ENCODE assay signal across 8 cellular contexts in the genomic region with DNA sequence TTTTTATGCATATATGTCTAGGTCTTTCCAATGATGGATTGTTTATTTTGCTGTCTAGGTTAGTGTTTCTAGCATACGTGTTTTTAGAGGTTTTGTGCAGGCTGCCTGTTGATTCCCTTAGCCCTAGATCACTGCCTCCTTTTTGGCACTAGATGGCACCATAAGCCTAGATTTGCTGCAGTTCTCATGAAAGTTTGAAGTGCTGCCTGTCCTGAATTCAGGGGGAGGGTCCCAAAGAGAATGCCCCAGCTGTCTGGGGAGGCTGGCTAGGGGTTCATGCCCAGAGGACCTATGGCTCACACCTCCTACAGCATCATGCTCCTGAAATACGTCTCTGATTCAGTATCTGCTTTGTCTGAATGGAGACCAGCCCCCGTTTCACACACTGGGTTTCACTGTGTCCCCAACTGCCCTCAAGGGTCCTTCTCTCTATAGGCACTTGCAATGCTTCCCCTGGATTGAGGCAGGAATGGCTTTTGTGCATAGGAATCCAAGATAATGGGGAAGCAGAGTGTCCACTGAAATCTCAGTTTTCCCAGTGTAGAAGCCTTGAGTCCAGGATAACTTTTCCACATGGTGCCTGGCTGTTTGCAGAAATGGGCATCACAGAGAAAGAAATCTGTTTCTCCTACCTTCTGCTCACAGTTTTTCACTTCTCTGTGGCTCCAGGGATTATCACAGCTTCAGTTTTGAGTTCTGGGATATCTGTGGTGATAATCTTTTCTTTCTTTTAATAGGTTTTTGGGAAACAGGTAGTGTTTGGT.
DNase-seq lines count a peak whose midpoint lies in the region; ATAC-seq and TF ChIP-seq lines count a peak whose summit lies in the region.

No MANE protein-coding gene starts in this region.

- peak; percentile 70 for DNase-seq in NCI-H510A treated with DMSO at 0.1 percent for 48 hours (lab: John Stamatoyannopoulos, UW)
- DNase-seq in NCI-H510A (lab: John Stamatoyannopoulos, UW) = no peak
- DNase-seq in NCI-H1417 (lab: John Stamatoyannopoulos, UW) = peak; percentile 61 to 89 (median 71)
- DNase-seq in T-helper 1 cell = peak; percentile 10 to 65 (median 33)
- DNase-seq in astrocyte of the spinal cord (ENCODE audit: low read depth, low spot score) = peak; percentile 65
- peak; percentile 56 for DNase-seq in iPS DF 4.7 (ENCODE audit: extremely low read depth, low spot score)
- DNase-seq in stimulated activated CD4-positive, alpha-beta T cell treated with anti-CD3 and anti-CD28 coated beads, Interleukin-2, amount 100 ng/mL, for 24 hours = peak; percentile 26 to 44

- in situ Hi-C loops in astrocyte of the spinal cord (cut with HindIII; ENCODE audit: low sequenced_read_pairs) = no loop called here

- no peak for ATAC-seq in HG02642 (IDR thresholded peaks at IDR 0.05; ENCODE audit: poor library complexity, unreplicated experiment)

- no peak overlapping the region for H3K4me3 ChIP-seq in astrocyte of the spinal cord (ENCODE audit: low read depth, low read length)

- TF ChIP-seq CTCF in astrocyte of the spinal cord (IDR thresholded peaks at IDR 0.05; ENCODE audit: low read depth, low read length) = peak; percentile 87
